Comparison of ENCODE assay signal across 35 cellular contexts in the genomic region with DNA sequence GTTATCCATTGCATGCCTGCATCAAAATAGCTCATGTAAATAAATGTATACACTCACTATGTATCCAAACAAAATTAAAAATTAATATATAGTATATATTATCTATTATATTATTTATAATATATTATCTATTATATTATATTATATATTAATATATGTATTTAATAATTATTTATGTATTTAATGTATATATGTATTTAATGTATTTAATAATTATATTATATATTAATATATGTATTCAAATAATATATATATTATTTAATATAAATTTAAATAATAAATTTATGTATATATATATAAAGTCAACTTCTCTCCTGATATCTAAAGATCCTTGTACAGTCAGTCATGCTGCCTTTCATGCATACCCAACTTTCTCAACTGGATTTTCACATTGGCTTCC.
"Had no signal": no experiment of that assay in that cellular context is flagged by ENCODE, and none has a peak within 500 bp of the region (broad histone marks: within the 10 kb centered on the region; RNA-seq: fewer than 3 reads in every experiment).

No MANE protein-coding gene starts in this region.

- H3K27me3 ChIP-seq: ascending aorta, breast epithelium, cardiac muscle cell, dorsolateral prefrontal cortex, esophagus muscularis mucosa, foreskin keratinocyte, gastroesophageal sphincter, heart right ventricle had no signal

- H3K4me1 ChIP-seq: ascending aorta, breast epithelium, esophagus muscularis mucosa, foreskin keratinocyte, gastroesophageal sphincter, heart right ventricle had no signal

- ATAC-seq: activated CD4-positive, CD25-positive, alpha-beta regulatory T cell treated with anti-CD3 and anti-CD28 coated beads, Interleukin-2, amount 50 U/mL, for 24 hours; activated CD8-positive, alpha-beta memory T cell treated with anti-CD3 and anti-CD28 coated beads, Interleukin-2, amount 10 ng/mL, durations not matched to agents 7 days and 5 days; activated CD8-positive, alpha-beta T cell treated with anti-CD3 and anti-CD28 coated beads, Interleukin-2, amount 10 ng/mL, durations not matched to agents 7 days and 5 days; activated naive CD4-positive, alpha-beta T cell treated with anti-CD3 and anti-CD28 coated beads, Interleukin-2, amount 50 U/mL, for 72 hours; foreskin keratinocyte; gastroesophageal sphincter; heart right ventricle had no signal

- H3K27ac Mint-ChIP-seq: activated B cell treated with CpG ODN at 0.5 μM for 24 hours; activated CD4-positive, alpha-beta memory T cell treated with anti-CD3 and anti-CD28 coated beads for 36 hours; activated CD8-positive, alpha-beta memory T cell treated with anti-CD3 and anti-CD28 coated beads, Interleukin-2, amount 10 ng/mL, durations not matched to agents 7 days and 5 days; activated CD8-positive, alpha-beta T cell treated with anti-CD3 and anti-CD28 coated beads, Interleukin-2, amount 10 ng/mL, durations not matched to agents 7 days and 5 days; activated naive CD4-positive, alpha-beta T cell treated with anti-CD3 and anti-CD28 coated beads, Interleukin-2, amount 10 ng/mL, durations not matched to agents 7 days and 5 days; activated naive CD4-positive, alpha-beta T cell treated with anti-CD3 and anti-CD28 coated beads, Interleukin-2, amount 50 U/mL, for 72 hours; activated naive CD8-positive, alpha-beta T cell treated with anti-CD3 and anti-CD28 coated beads, Interleukin-2, amount 10 ng/mL, durations not matched to agents 7 days and 5 days; activated T-helper 1 cell treated with anti-CD3 and anti-CD28 coated beads, Interleukin-12 subunit alpha, Interleukin-12 subunit beta, Interleukin-2, Interleukin-4 antibody, amounts not matched to agents 30 ng/mL and 10 ng/mL and 1 ng/mL, durations not matched to agents 14 hours and 24 hours and 36 hours; activated T-helper 2 cell treated with anti-CD3 and anti-CD28 coated beads, Interferon-gamma antibody, Interleukin-2, Interleukin-4, amounts not matched to agents 10 μg/mL and 5 μg/mL and 100 μg/mL, durations not matched to agents 14 hours and 24 hours and 36 hours; dendritic cell treated with granulocyte-macrophage colony-stimulating factor and Interleukin-4, amounts not matched to agents 40 ng/mL and 50 ng/mL, for 4 days; endodermal cell had no signal

- H3K4me3 Mint-ChIP-seq: activated B cell treated with CpG ODN at 0.5 μM for 24 hours; activated CD4-positive, alpha-beta memory T cell treated with anti-CD3 and anti-CD28 coated beads for 36 hours; activated CD8-positive, alpha-beta memory T cell treated with anti-CD3 and anti-CD28 coated beads, Interleukin-2, amount 10 ng/mL, durations not matched to agents 7 days and 5 days; activated CD8-positive, alpha-beta T cell treated with anti-CD3 and anti-CD28 coated beads, Interleukin-2, amount 10 ng/mL, durations not matched to agents 7 days and 5 days; activated naive CD4-positive, alpha-beta T cell treated with anti-CD3 and anti-CD28 coated beads, Interleukin-2, amount 10 ng/mL, durations not matched to agents 7 days and 5 days; activated naive CD8-positive, alpha-beta T cell treated with anti-CD3 and anti-CD28 coated beads, Interleukin-2, amount 10 ng/mL, durations not matched to agents 7 days and 5 days; activated T-helper 1 cell treated with anti-CD3 and anti-CD28 coated beads, Interleukin-12 subunit alpha, Interleukin-12 subunit beta, Interleukin-2, Interleukin-4 antibody, amounts not matched to agents 30 ng/mL and 10 ng/mL and 1 ng/mL, durations not matched to agents 14 hours and 24 hours and 36 hours; brain; dendritic cell treated with granulocyte-macrophage colony-stimulating factor and Interleukin-4, amounts not matched to agents 40 ng/mL and 50 ng/mL, for 4 days; endodermal cell had no signal

- DNase-seq: activated B cell treated with CpG ODN at 0.5 μM for 24 hours; activated CD4-positive, alpha-beta memory T cell treated with anti-CD3 and anti-CD28 coated beads for 36 hours; activated CD4-positive, alpha-beta T cell treated with anti-CD3 and anti-CD28 coated beads for 48 hours; activated CD4-positive, alpha-beta T cell treated with anti-CD3 and anti-CD28 coated beads, Interleukin-2, amount 50 U/mL, for 1 hour; activated CD8-positive, alpha-beta memory T cell treated with anti-CD3 and anti-CD28 coated beads, Interleukin-2, amount 10 ng/mL, durations not matched to agents 7 days and 5 days; activated CD8-positive, alpha-beta memory T cell treated with anti-CD3 and anti-CD28 coated beads, Interleukin-2, amount 50 U/mL, for 4 hours; activated CD8-positive, alpha-beta T cell treated with anti-CD3 and anti-CD28 coated beads, Interleukin-2, amount 10 ng/mL, durations not matched to agents 7 days and 5 days; activated effector memory CD4-positive, alpha-beta T cell treated with anti-CD3 and anti-CD28 coated beads, Interleukin-2, amount 50 U/mL, for 16 hours; activated naive CD4-positive, alpha-beta T cell; activated naive CD4-positive, alpha-beta T cell treated with anti-CD3 and anti-CD28 coated beads, Interleukin-2, amount 10 ng/mL, durations not matched to agents 7 days and 5 days; activated naive CD8-positive, alpha-beta T cell treated with anti-CD3 and anti-CD28 coated beads, Interleukin-2, amount 10 ng/mL, durations not matched to agents 7 days and 5 days; activated T-cell treated with anti-CD3 and anti-CD28 coated beads, Interleukin-2, amount 50 U/mL, for 1 hour; activated T-cell treated with anti-CD3 and anti-CD28 coated beads, Interleukin-2, amount 50 U/mL, for 48 hours; central memory CD4-positive, alpha-beta T cell; cerebellar nuclear complex; dorsolateral prefrontal cortex; effector memory CD4-positive, alpha-beta T cell; endodermal cell; erythroblast; foreskin keratinocyte; heart right ventricle; T-helper 2 cell had no signal

- H3K4me1 Mint-ChIP-seq: activated B cell treated with CpG ODN at 0.5 μM for 24 hours; activated CD8-positive, alpha-beta memory T cell treated with anti-CD3 and anti-CD28 coated beads, Interleukin-2, amount 10 ng/mL, durations not matched to agents 7 days and 5 days; activated naive CD4-positive, alpha-beta T cell treated with anti-CD3 and anti-CD28 coated beads, Interleukin-2, amount 10 ng/mL, durations not matched to agents 7 days and 5 days; activated naive CD8-positive, alpha-beta T cell treated with anti-CD3 and anti-CD28 coated beads, Interleukin-2, amount 10 ng/mL, durations not matched to agents 7 days and 5 days; endodermal cell had no signal

- H3K27me3 Mint-ChIP-seq: activated B cell treated with CpG ODN at 0.5 μM for 24 hours; activated CD4-positive, alpha-beta memory T cell treated with anti-CD3 and anti-CD28 coated beads for 36 hours; activated CD8-positive, alpha-beta memory T cell treated with anti-CD3 and anti-CD28 coated beads, Interleukin-2, amount 10 ng/mL, durations not matched to agents 7 days and 5 days; activated naive CD4-positive, alpha-beta T cell treated with anti-CD3 and anti-CD28 coated beads, Interleukin-2, amount 10 ng/mL, durations not matched to agents 7 days and 5 days; activated naive CD8-positive, alpha-beta T cell treated with anti-CD3 and anti-CD28 coated beads, Interleukin-2, amount 10 ng/mL, durations not matched to agents 7 days and 5 days; brain; dendritic cell treated with granulocyte-macrophage colony-stimulating factor and Interleukin-4, amounts not matched to agents 40 ng/mL and 50 ng/mL, for 4 days had no signal

- H3K36me3 ChIP-seq: ascending aorta, breast epithelium, cardiac muscle cell, esophagus muscularis mucosa, gastroesophageal sphincter, heart right ventricle had no signal

- H3K27ac ChIP-seq: ascending aorta, breast epithelium, cardiac muscle cell, coronary artery, esophagus muscularis mucosa, foreskin keratinocyte, gastroesophageal sphincter, heart right ventricle, VCaP had no signal

- H3K9me3 ChIP-seq: ascending aorta, breast epithelium, esophagus muscularis mucosa, gastroesophageal sphincter, heart right ventricle had no signal

- H3K9me3 Mint-ChIP-seq: activated T-helper 1 cell treated with anti-CD3 and anti-CD28 coated beads, Interleukin-12 subunit alpha, Interleukin-12 subunit beta, Interleukin-2, Interleukin-4 antibody, amounts not matched to agents 30 ng/mL and 10 ng/mL and 1 ng/mL, durations not matched to agents 14 hours and 24 hours and 36 hours; endodermal cell had no signal

- H3K36me3 Mint-ChIP-seq: activated CD4-positive, alpha-beta memory T cell treated with anti-CD3 and anti-CD28 coated beads for 36 hours; activated CD8-positive, alpha-beta memory T cell treated with anti-CD3 and anti-CD28 coated beads, Interleukin-2, amount 10 ng/mL, durations not matched to agents 7 days and 5 days; activated naive CD4-positive, alpha-beta T cell treated with anti-CD3 and anti-CD28 coated beads, Interleukin-2, amount 10 ng/mL, durations not matched to agents 7 days and 5 days; activated naive CD4-positive, alpha-beta T cell treated with anti-CD3 and anti-CD28 coated beads, Interleukin-2, amount 50 U/mL, for 72 hours; activated naive CD8-positive, alpha-beta T cell treated with anti-CD3 and anti-CD28 coated beads, Interleukin-2, amount 10 ng/mL, durations not matched to agents 7 days and 5 days had no signal

- H3K4me3 ChIP-seq: ascending aorta, breast epithelium, cardiac muscle cell, coronary artery, dorsolateral prefrontal cortex, esophagus muscularis mucosa, gastroesophageal sphincter, heart right ventricle had no signal
